ENCODE assay signal across 11 cellular contexts in genomic region chr22:50609599-50609998, GRCh38. TPM values are rescaled to one million over a fixed set of nuclear protein-coding genes. Genes with fewer than 3 reads are reported as not detected.
"Had no signal": no experiment of that assay in that cellular context is flagged by ENCODE, and none has a peak within 500 bp of the region (broad histone marks: within the 10 kb centered on the region; RNA-seq: fewer than 3 reads in every experiment).

No MANE protein-coding gene starts in this region.

- H3K4me1 ChIP-seq: HAP-1 had no signal

- H2AFZ ChIP-seq: GM23248 had no signal

- H3K9me3 ChIP-seq: HAP-1 had no signal

- H3K9ac ChIP-seq: GM23248 had no signal

- H3K27ac ChIP-seq: GM23248, HL-60 had no signal

- H3K36me3 ChIP-seq: HAP-1 had no signal

- H3K9me3 Mint-ChIP-seq: HFFc6 had no signal

- H3K4me3 ChIP-seq: GM23248, HAP-1 had no signal

- H3K27ac Mint-ChIP-seq: HFFc6, IgD-negative memory B cell had no signal

- ATAC-seq: HCT116, HepG2 had no signal

- DNase-seq: GM23248, GOT3, HFFc6 had no signal

- H3K4me3 Mint-ChIP-seq: HFFc6, IgD-negative memory B cell had no signal

RNA-seq across cellular contexts. Expression of gene MAPK8IP2, which starts 9.0 kb away (rescaled TPM):
- total RNA-seq: GM23248 had no signal
- polyA plus RNA-seq: IgD-negative memory B cell had no signal

RNA-seq across cellular contexts. Expression of gene SYCE3, which starts 46.9 kb away (rescaled TPM):
- total RNA-seq: GM23248, H4, H7, HepG2, HFFc6, HT1080 had no signal
- polyA plus RNA-seq: HepG2, IgD-negative memory B cell had no signal
